ENCODE assay signal across 13 cellular contexts in the genomic region with DNA sequence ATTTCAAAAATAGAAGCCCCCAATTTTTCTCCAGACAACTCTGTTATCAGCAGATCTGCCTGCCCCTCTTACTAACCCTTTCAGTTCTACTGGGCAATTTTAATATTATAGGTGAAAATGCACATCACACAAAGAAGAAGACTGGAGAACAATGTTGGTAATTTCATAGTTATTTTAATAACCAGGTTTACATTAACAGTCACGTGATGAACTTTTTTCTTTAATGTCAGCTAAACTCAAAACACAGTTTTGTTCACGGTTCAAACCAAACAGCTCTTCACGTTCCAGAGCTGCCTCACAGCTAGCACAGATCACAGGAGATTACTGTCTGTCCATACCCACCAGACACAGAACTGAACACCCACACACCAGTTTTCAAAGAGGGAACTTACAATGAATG.
"Had no signal": no experiment of that assay in that cellular context is flagged by ENCODE, and none has a peak within 500 bp of the region (broad histone marks: within the 10 kb centered on the region; RNA-seq: fewer than 3 reads in every experiment).

No MANE protein-coding gene starts in this region.

- H3K9me3 ChIP-seq: heart left ventricle, tibial artery, upper lobe of left lung, uterus had no signal

- ATAC-seq: foreskin keratinocyte; heart left ventricle; naive thymus-derived CD4-positive, alpha-beta T cell; stimulated activated memory B cell treated with anti-CD40 and anti-IgM and Interleukin-4, amounts not matched to agents 10 μg/mL and 1 μg/mL and 100 μg/mL, for 72 hours had no signal

- H3K27me3 ChIP-seq: foreskin keratinocyte, heart left ventricle, tibial artery, upper lobe of left lung, uterus had no signal

- H3K36me3 ChIP-seq: uterus had no signal

- H3K4me3 ChIP-seq: heart left ventricle, tibial artery, upper lobe of left lung, uterus had no signal

- H3K4me1 ChIP-seq: foreskin keratinocyte, tibial artery, upper lobe of left lung, uterus had no signal

- H3K27ac ChIP-seq: foreskin keratinocyte, heart left ventricle, upper lobe of left lung, uterus had no signal

- DNase-seq: foreskin keratinocyte; heart left ventricle; hypothalamus; kidney glomerular epithelial cell; mesendoderm; naive thymus-derived CD4-positive, alpha-beta T cell; posterior cingulate gyrus; small intestine; stimulated activated CD4-positive, alpha-beta T cell treated with anti-CD3 and anti-CD28 coated beads, Interleukin-4, amount 100 ng/mL, for 24 hours; tibial artery; upper lobe of left lung; uterus had no signal
